In genomic region chr16:56825821-56826220, GRCh38 we compare ENCODE assay signal across 32 cellular contexts. TPM values are rescaled to one million over a fixed set of nuclear protein-coding genes. Genes with fewer than 3 reads are reported as not detected.
"Had no signal": no experiment of that assay in that cellular context is flagged by ENCODE, and none has a peak within 500 bp of the region (broad histone marks: within the 10 kb centered on the region; RNA-seq: fewer than 3 reads in every experiment).

No MANE protein-coding gene starts in this region.

- H3K4me1 Mint-ChIP-seq: activated B cell treated with CpG ODN at 0.5 μM for 24 hours; activated CD4-positive, alpha-beta memory T cell treated with anti-CD3 and anti-CD28 coated beads, Interleukin-2, amount 10 ng/mL, durations not matched to agents 7 days and 5 days; activated T-helper 17 cell treated with anti-CD3 and anti-CD28 coated beads, Interleukin-2, amount 50 U/mL, for 72 hours; central memory CD8-positive, alpha-beta T cell had no signal

- H3K4me1 ChIP-seq: Peyer's patch, SJSA1 had no signal

- ATAC-seq: activated T-cell treated with anti-CD3 and anti-CD28 coated beads, Interleukin-2, amount 50 U/mL, for 72 hours; activated T-helper 17 cell treated with anti-CD3 and anti-CD28 coated beads, Interleukin-2, amount 50 U/mL, for 72 hours; PC-3 had no signal

- H3K9me3 Mint-ChIP-seq: activated B cell treated with CpG ODN at 0.5 μM for 24 hours; activated CD4-positive, alpha-beta memory T cell treated with anti-CD3 and anti-CD28 coated beads, Interleukin-2, amount 10 ng/mL, durations not matched to agents 7 days and 5 days; activated naive CD8-positive, alpha-beta T cell treated with anti-CD3 and anti-CD28 coated beads for 36 hours; activated T-cell treated with anti-CD3 and anti-CD28 coated beads, Interleukin-2, amount 50 U/mL, for 72 hours; activated T-helper 17 cell treated with anti-CD3 and anti-CD28 coated beads, Interleukin-2, amount 50 U/mL, for 72 hours; central memory CD8-positive, alpha-beta T cell had no signal

- H3K27me3 ChIP-seq: cardiac muscle cell, Peyer's patch, SJSA1 had no signal

- DNase-seq: activated B cell treated with CpG ODN at 0.5 μM for 24 hours; activated CD4-positive, alpha-beta memory T cell treated with anti-CD3 and anti-CD28 coated beads, Interleukin-2, amount 10 ng/mL, durations not matched to agents 7 days and 5 days; activated CD4-positive, alpha-beta T cell treated with anti-CD3 and anti-CD28 coated beads for 4 hours; activated CD4-positive, alpha-beta T cell treated with anti-CD3 and anti-CD28 coated beads, Interleukin-2, amount 50 U/mL, for 1 hour; activated CD4-positive, CD25-positive, alpha-beta regulatory T cell treated with anti-CD3 and anti-CD28 coated beads, Interleukin-2, amount 50 U/mL, for 72 hours; activated effector memory CD4-positive, alpha-beta T cell treated with anti-CD3 and anti-CD28 coated beads, Interleukin-2, amount 50 U/mL, for 16 hours; activated naive CD4-positive, alpha-beta T cell; activated naive CD4-positive, alpha-beta T cell treated with anti-CD3 and anti-CD28 coated beads, Interleukin-2, amount 50 U/mL, for 16 hours; activated naive CD8-positive, alpha-beta T cell treated with anti-CD3 and anti-CD28 coated beads for 36 hours; activated T-cell treated with anti-CD3 and anti-CD28 coated beads, Interleukin-2, amount 50 U/mL, for 1 hour; activated T-cell treated with anti-CD3 and anti-CD28 coated beads, Interleukin-2, amount 50 U/mL, for 72 hours; Karpas-422; NCI-H1048; NCI-H1105 treated with DMSO at 0.1 percent for 48 hours; NCI-H1436; NCI-H1694 treated with DMSO at 0.1 percent for 48 hours; NCI-H2029; NCI-H345; NCI-H524 treated with DMSO at 0.1 percent for 48 hours; PC-3; Peyer's patch; RPMI8226; SHP77 treated with DMSO at 0.1 percent for 48 hours; SW 1271; T-helper 1 cell; T-helper 2 cell; T-helper 9 cell had no signal

- H3K4me3 Mint-ChIP-seq: activated B cell treated with CpG ODN at 0.5 μM for 24 hours; activated CD4-positive, alpha-beta memory T cell treated with anti-CD3 and anti-CD28 coated beads, Interleukin-2, amount 10 ng/mL, durations not matched to agents 7 days and 5 days; activated naive CD8-positive, alpha-beta T cell treated with anti-CD3 and anti-CD28 coated beads for 36 hours; activated T-cell treated with anti-CD3 and anti-CD28 coated beads, Interleukin-2, amount 50 U/mL, for 72 hours; activated T-helper 17 cell treated with anti-CD3 and anti-CD28 coated beads, Interleukin-2, amount 50 U/mL, for 72 hours; central memory CD8-positive, alpha-beta T cell had no signal

- H3K27me3 Mint-ChIP-seq: activated B cell treated with CpG ODN at 0.5 μM for 24 hours; activated CD4-positive, alpha-beta memory T cell treated with anti-CD3 and anti-CD28 coated beads, Interleukin-2, amount 10 ng/mL, durations not matched to agents 7 days and 5 days; activated naive CD8-positive, alpha-beta T cell treated with anti-CD3 and anti-CD28 coated beads for 36 hours; activated T-helper 17 cell treated with anti-CD3 and anti-CD28 coated beads, Interleukin-2, amount 50 U/mL, for 72 hours; central memory CD8-positive, alpha-beta T cell had no signal

- H3K27ac Mint-ChIP-seq: activated B cell treated with CpG ODN at 0.5 μM for 24 hours; activated CD4-positive, alpha-beta memory T cell treated with anti-CD3 and anti-CD28 coated beads, Interleukin-2, amount 10 ng/mL, durations not matched to agents 7 days and 5 days; activated naive CD8-positive, alpha-beta T cell treated with anti-CD3 and anti-CD28 coated beads for 36 hours; activated T-helper 17 cell treated with anti-CD3 and anti-CD28 coated beads, Interleukin-2, amount 50 U/mL, for 72 hours had no signal

- H3K9me3 ChIP-seq: Peyer's patch, SJSA1 had no signal

- H3K4me3 ChIP-seq: cardiac muscle cell, Peyer's patch, SJSA1 had no signal

- H3K27ac ChIP-seq: cardiac muscle cell, Peyer's patch, SJSA1, VCaP had no signal

RNA-seq across cellular contexts. Expression of gene SLC12A3, which starts 39.2 kb away (rescaled TPM):
- polyA plus RNA-seq: cardiac muscle cell had no signal
